ENCODE assay signal across 13 cellular contexts in genomic region chr3:46301122-46301835, GRCh38. TPM values are rescaled to one million over a fixed set of nuclear protein-coding genes. Genes with fewer than 3 reads are reported as not detected.
DNase-seq lines count a peak whose midpoint lies in the region; ATAC-seq and TF ChIP-seq lines count a peak whose summit lies in the region.
"Had no signal": no experiment of that assay in that cellular context is flagged by ENCODE, and none has a peak within 500 bp of the region (broad histone marks: within the 10 kb centered on the region; RNA-seq: fewer than 3 reads in every experiment).

No MANE protein-coding gene starts in this region.

- H3K36me3 ChIP-seq in OCI-LY3 (replicated peaks; ENCODE audit: low read depth, low read length), result no peaks in the 10 kb centered on the region

- DNase-seq in activated CD4-positive, alpha-beta T cell treated with anti-CD3 and anti-CD28 coated beads, Interleukin-2, amount 10 ng/mL, durations not matched to agents 7 days and 5 days, result peak; percentile 24
- DNase-seq in activated CD4-positive, alpha-beta T cell treated with anti-CD3 and anti-CD28 coated beads for 48 hours, result no peak
- no peak for DNase-seq in stimulated activated effector memory CD8-positive, alpha-beta T cell treated with anti-CD3 and anti-CD28 coated beads, Interleukin-12 subunit alpha, Interleukin-12 subunit beta, amount 100 ng/mL, for 72 hours (ENCODE audit: low spot score in 2 of 2)
- no peak for DNase-seq in stimulated activated CD4-positive, alpha-beta T cell treated with anti-CD3 and anti-CD28 coated beads, Interleukin-15, amount 100 ng/mL, for 24 hours
- DNase-seq in islet precursor cell, result no peak
- DNase-seq: activated T-cell treated with anti-CD3 and anti-CD28 coated beads for 4 hours; effector memory CD4-positive, alpha-beta T cell; trophoblast cell had no signal

- peaks cover 20% of the 10 kb centered on the region for H3K36me3 Mint-ChIP-seq in activated CD4-positive, alpha-beta T cell treated with anti-CD3 and anti-CD28 coated beads, Interleukin-2, amount 10 ng/mL, durations not matched to agents 7 days and 5 days (ENCODE audit: low read depth)
- H3K36me3 Mint-ChIP-seq in dendritic cell treated with granulocyte-macrophage colony-stimulating factor and Interleukin-4, amounts not matched to agents 40 ng/mL and 50 ng/mL, for 4 days (ENCODE audit: low read depth), result no peaks in the 10 kb centered on the region
- peaks cover 19% of the 10 kb centered on the region for H3K36me3 Mint-ChIP-seq in stimulated activated effector memory CD8-positive, alpha-beta T cell treated with anti-CD3 and anti-CD28 coated beads, Interleukin-12 subunit alpha, Interleukin-12 subunit beta, amount 100 ng/mL, for 72 hours

- no peaks in the 10 kb centered on the region for H4K20me1 ChIP-seq in OCI-LY3 (ENCODE audit: insufficient read depth, low read length)

- no peaks in the 10 kb centered on the region for H3K79me2 ChIP-seq in OCI-LY3 (ENCODE audit: low read length)

- no peak for TF ChIP-seq CTCF in OCI-LY3 (IDR thresholded peaks at IDR 0.05; ENCODE audit: low read depth, low read length)

- H3K27ac ChIP-seq in OCI-LY3 (ENCODE audit: low read length), result peak overlapping the region; percentile 96
- H3K27ac ChIP-seq: A549 had no signal

- CTCF ChIA-PET in activated CD4-positive, alpha-beta T cell treated with anti-CD3 and anti-CD28 coated beads, Interleukin-2, amount 10 ng/mL, durations not matched to agents 7 days and 5 days (lab: Charles Lee), result interaction anchor here (0.5 to 0.8 kb wide), 2 partner anchors 71 to 109 kb away, joined by 3 read pairs; no protein-coding TSS in a partner anchor

- peaks cover 9% of the 10 kb centered on the region for H3K9me3 Mint-ChIP-seq in activated CD4-positive, alpha-beta T cell treated with anti-CD3 and anti-CD28 coated beads, Interleukin-2, amount 10 ng/mL, durations not matched to agents 7 days and 5 days
- no peaks in the 10 kb centered on the region for H3K9me3 Mint-ChIP-seq in dendritic cell treated with granulocyte-macrophage colony-stimulating factor and Interleukin-4, amounts not matched to agents 40 ng/mL and 50 ng/mL, for 4 days
- H3K9me3 Mint-ChIP-seq in stimulated activated effector memory CD8-positive, alpha-beta T cell treated with anti-CD3 and anti-CD28 coated beads, Interleukin-12 subunit alpha, Interleukin-12 subunit beta, amount 100 ng/mL, for 72 hours, result no peaks in the 10 kb centered on the region

- H2AFZ ChIP-seq in OCI-LY3 (ENCODE audit: low read depth, low read length), result no peak overlapping the region

- 0 out of 2 replicates have a peak overlapping the region, but pooled peaks have one; percentile 10 for H3K4me3 ChIP-seq in OCI-LY3 (ENCODE audit: low read length)
- H3K4me3 ChIP-seq: A549 had no signal

- intact Hi-C loops in dendritic cell treated with granulocyte-macrophage colony-stimulating factor and Interleukin-4, amounts not matched to agents 40 ng/mL and 50 ng/mL, for 4 days (cut with micrococcal nuclease), result no loop called here

- POLR2A ChIA-PET in activated CD4-positive, alpha-beta T cell treated with anti-CD3 and anti-CD28 coated beads, Interleukin-2, amount 10 ng/mL, durations not matched to agents 7 days and 5 days (lab: Charles Lee), result no interaction called here

- H3K9me3 ChIP-seq in OCI-LY3 (ENCODE audit: insufficient read depth, low read length), result no peaks in the 10 kb centered on the region
- H3K9me3 ChIP-seq: A549 had no signal

- H3K4me3 Mint-ChIP-seq in activated CD4-positive, alpha-beta T cell treated with anti-CD3 and anti-CD28 coated beads, Interleukin-2, amount 10 ng/mL, durations not matched to agents 7 days and 5 days, result no peak overlapping the region
- H3K4me3 Mint-ChIP-seq in dendritic cell treated with granulocyte-macrophage colony-stimulating factor and Interleukin-4, amounts not matched to agents 40 ng/mL and 50 ng/mL, for 4 days, result peak overlapping the region; percentile 51
- peak overlapping the region; percentile 46 for H3K4me3 Mint-ChIP-seq in stimulated activated effector memory CD8-positive, alpha-beta T cell treated with anti-CD3 and anti-CD28 coated beads, Interleukin-12 subunit alpha, Interleukin-12 subunit beta, amount 100 ng/mL, for 72 hours

- no peaks in the 10 kb centered on the region for H3K27me3 ChIP-seq in OCI-LY3 (ENCODE audit: low read depth, low read length)

- ATAC-seq in stimulated activated effector memory CD8-positive, alpha-beta T cell treated with anti-CD3 and anti-CD28 coated beads, Interleukin-12 subunit alpha, Interleukin-12 subunit beta, amount 100 ng/mL, for 72 hours, result no peak
- ATAC-seq in GM18909 (IDR thresholded peaks at IDR 0.05; ENCODE audit: poor library complexity, unreplicated experiment), result no peak
- ATAC-seq: A549 had no signal

- H3K27ac Mint-ChIP-seq in activated CD4-positive, alpha-beta T cell treated with anti-CD3 and anti-CD28 coated beads, Interleukin-2, amount 10 ng/mL, durations not matched to agents 7 days and 5 days, result peak overlapping the region; percentile 87
- H3K27ac Mint-ChIP-seq in dendritic cell treated with granulocyte-macrophage colony-stimulating factor and Interleukin-4, amounts not matched to agents 40 ng/mL and 50 ng/mL, for 4 days, result peak overlapping the region; percentile 99
- H3K27ac Mint-ChIP-seq in stimulated activated effector memory CD8-positive, alpha-beta T cell treated with anti-CD3 and anti-CD28 coated beads, Interleukin-12 subunit alpha, Interleukin-12 subunit beta, amount 100 ng/mL, for 72 hours, result peak overlapping the region; percentile 87

- peak overlapping the region; percentile 59 for H3K4me2 ChIP-seq in OCI-LY3 (ENCODE audit: low read length)
- H3K4me2 ChIP-seq: A549 had no signal

- peak overlapping the region; percentile 55; the same call in 1 of the 2 replicates for H3K9ac ChIP-seq in OCI-LY3 (ENCODE audit: low read length)

- peaks cover 66% of the 10 kb centered on the region for H3K4me1 Mint-ChIP-seq in activated CD4-positive, alpha-beta T cell treated with anti-CD3 and anti-CD28 coated beads, Interleukin-2, amount 10 ng/mL, durations not matched to agents 7 days and 5 days
- peaks cover 77% of the 10 kb centered on the region for H3K4me1 Mint-ChIP-seq in dendritic cell treated with granulocyte-macrophage colony-stimulating factor and Interleukin-4, amounts not matched to agents 40 ng/mL and 50 ng/mL, for 4 days (ENCODE audit: low read depth)
- peaks cover 70% of the 10 kb centered on the region for H3K4me1 Mint-ChIP-seq in stimulated activated effector memory CD8-positive, alpha-beta T cell treated with anti-CD3 and anti-CD28 coated beads, Interleukin-12 subunit alpha, Interleukin-12 subunit beta, amount 100 ng/mL, for 72 hours

- peaks cover 19% of the 10 kb centered on the region for H3K27me3 Mint-ChIP-seq in activated CD4-positive, alpha-beta T cell treated with anti-CD3 and anti-CD28 coated beads, Interleukin-2, amount 10 ng/mL, durations not matched to agents 7 days and 5 days
- H3K27me3 Mint-ChIP-seq in dendritic cell treated with granulocyte-macrophage colony-stimulating factor and Interleukin-4, amounts not matched to agents 40 ng/mL and 50 ng/mL, for 4 days, result no peaks in the 10 kb centered on the region

- peaks cover 75% of the 10 kb centered on the region for H3K4me1 ChIP-seq in OCI-LY3 (ENCODE audit: low read length)
- H3K4me1 ChIP-seq: A549 had no signal

RNA-seq across cellular contexts. Expression of gene CCR2, which starts 52.6 kb away (rescaled TPM):
- 10 to 100 TPM; 28.6 to 29.1 TPM for total RNA-seq in activated CD4-positive, alpha-beta T cell treated with anti-CD3 and anti-CD28 coated beads, Interleukin-2, amount 10 ng/mL, durations not matched to agents 7 days and 5 days
- total RNA-seq: RPMI7951 had no signal

RNA-seq across cellular contexts. Expression of gene CCR3, which starts 59.0 kb away (rescaled TPM):
- not detected for total RNA-seq in activated CD4-positive, alpha-beta T cell treated with anti-CD3 and anti-CD28 coated beads, Interleukin-2, amount 10 ng/mL, durations not matched to agents 7 days and 5 days
- total RNA-seq: RPMI7951 had no signal
